Comparison of ENCODE assay signal across 9 cellular contexts in the genomic region with DNA sequence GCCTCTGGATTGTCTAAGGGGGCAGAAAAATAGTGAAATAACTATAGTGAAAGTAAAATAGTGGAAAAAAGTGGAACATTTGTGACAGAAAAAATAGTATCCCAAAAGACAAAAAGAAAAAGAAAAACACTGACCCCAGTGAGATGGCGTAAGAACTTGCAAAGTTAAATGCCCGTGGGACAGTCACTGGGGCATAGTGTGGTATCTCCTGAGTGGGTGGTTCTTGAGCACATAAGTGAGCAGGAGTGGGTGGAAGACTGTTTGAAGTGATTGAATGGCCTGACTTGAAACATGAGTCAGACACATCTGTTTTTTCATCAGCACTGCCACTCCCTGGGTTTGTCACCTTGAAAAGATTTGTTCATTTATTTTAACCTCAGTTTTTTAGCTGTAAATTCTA. TPM values are rescaled to one million over a fixed set of nuclear protein-coding genes. Genes with fewer than 3 reads are reported as not detected.
DNase-seq lines count a peak whose midpoint lies in the region; ATAC-seq and TF ChIP-seq lines count a peak whose summit lies in the region.
"Had no signal": no experiment of that assay in that cellular context is flagged by ENCODE, and none has a peak within 500 bp of the region (broad histone marks: within the 10 kb centered on the region; RNA-seq: fewer than 3 reads in every experiment).

No MANE protein-coding gene starts in this region.

- H2BK15ac ChIP-seq in neuronal stem cell (ENCODE audit: low read length), result no peak overlapping the region

- no peak overlapping the region for H4K8ac ChIP-seq in neuronal stem cell (ENCODE audit: low read depth, low read length)

- H3K4me1 ChIP-seq in neuronal stem cell (ENCODE audit: control insufficient read depth in 2 of 2, insufficient read depth in 1 of 2, low read depth in 1 of 2, low read length in 2 of 2), result no peaks in the 10 kb centered on the region

- no peak overlapping the region for H4K91ac ChIP-seq in neuronal stem cell (ENCODE audit: low read depth, low read length, poor library complexity)

- no peak overlapping the region for H3K14ac ChIP-seq in neuronal stem cell (ENCODE audit: low read length)

- peaks cover 0 to 22% of the 10 kb centered on the region in 2 donors for H3K9me3 ChIP-seq in neuronal stem cell (replicated peaks in 1 of 2; ENCODE audit: control insufficient read depth in 2 of 2, insufficient read depth in 1 of 2, low read depth in 1 of 2, low read length in 2 of 2)

- ATAC-seq in HG02571 (IDR thresholded peaks at IDR 0.05; ENCODE audit: unreplicated experiment), result no peak

- no peak overlapping the region for H2BK120ac ChIP-seq in neuronal stem cell (ENCODE audit: low read depth, low read length)

- H3K4ac ChIP-seq in neuronal stem cell (ENCODE audit: low read length), result no peak overlapping the region

- WGBS in neuronal stem cell (ENCODE audit: extremely low coverage in 2 of 2, insufficient read length in 2 of 2, insufficient replicate concordance in 1 of 2), 2 donors, result no CpG with 5 or more reads among the region's 2 CpGs

- H3K9me3 Mint-ChIP-seq in T-helper 2 cell treated with Interferon-gamma antibody and Interleukin-4, amounts not matched to agents 5 μg/mL and 100 μg/mL, for 36 hours, result peaks cover 15% of the 10 kb centered on the region

- H3K18ac ChIP-seq in neuronal stem cell (ENCODE audit: low read length), result no peak overlapping the region

- no peak overlapping the region for H2AK5ac ChIP-seq in neuronal stem cell (ENCODE audit: low read depth, low read length)

- no peak overlapping the region for H2AFZ ChIP-seq in neuronal stem cell (ENCODE audit: low read length)

- H3K4me3 Mint-ChIP-seq in T-helper 2 cell treated with Interferon-gamma antibody and Interleukin-4, amounts not matched to agents 5 μg/mL and 100 μg/mL, for 36 hours, result peak overlapping the region; percentile 100

- H3K27me3 ChIP-seq in neuronal stem cell (ENCODE audit: control insufficient read depth in 3 of 3, insufficient read depth in 3 of 3, low read depth in 1 of 3, low read length in 3 of 3), result no peaks in the 10 kb centered on the region

- peak overlapping the region; percentile 74 for H3K27ac Mint-ChIP-seq in T-helper 2 cell treated with Interferon-gamma antibody and Interleukin-4, amounts not matched to agents 5 μg/mL and 100 μg/mL, for 36 hours

- H3K4me2 ChIP-seq in neuronal stem cell (ENCODE audit: insufficient read depth, low read length, poor library complexity, severe bottlenecking), result no peak overlapping the region

- in situ Hi-C loops in GM13976 (cut with MboI; ENCODE audit: low sequenced_read_pairs, unreplicated experiment), result no loop called here

- DNase-seq in GM13976 (ENCODE audit: low spot score), result peak; percentile 37
- DNase-seq in T-helper 2 cell treated with Interferon-gamma antibody and Interleukin-4, amounts not matched to agents 5 μg/mL and 100 μg/mL, for 36 hours (ENCODE audit: low spot score), result peak; percentile 55
- peak; percentile 4 to 13 for DNase-seq in erythroblast (lab: John Stamatoyannopoulos, UW)
- DNase-seq in stimulated activated CD4-positive, alpha-beta T cell treated with anti-CD3 and anti-CD28 coated beads, Interleukin-15, amount 100 ng/mL, for 48 hours (ENCODE audit: low read depth in 2 of 2), result peak; percentile 31
- no peak for DNase-seq in GM19238 (ENCODE audit: insufficient read length, low spot score)
- DNase-seq in NK-92 (lab: John Stamatoyannopoulos, UW; ENCODE audit: unreplicated experiment), result no peak
- DNase-seq in neuronal stem cell (ENCODE audit: low spot score), result no peak

- no peak overlapping the region for H3K4me3 ChIP-seq in neuronal stem cell (ENCODE audit: low read length in 2 of 2)
- H3K4me3 ChIP-seq: lung had no signal

- H3K27me3 Mint-ChIP-seq in T-helper 2 cell treated with Interferon-gamma antibody and Interleukin-4, amounts not matched to agents 5 μg/mL and 100 μg/mL, for 36 hours (ENCODE audit: low read depth), result no peaks in the 10 kb centered on the region

- no peak overlapping the region for H3K27ac ChIP-seq in neuronal stem cell (replicated peaks; ENCODE audit: low read length)

- H3K4me1 Mint-ChIP-seq in T-helper 2 cell treated with Interferon-gamma antibody and Interleukin-4, amounts not matched to agents 5 μg/mL and 100 μg/mL, for 36 hours (ENCODE audit: low read depth), result peaks cover 37% of the 10 kb centered on the region

- no peak overlapping the region for H2BK12ac ChIP-seq in neuronal stem cell (ENCODE audit: low read length)

- no peak overlapping the region for H2BK5ac ChIP-seq in neuronal stem cell (ENCODE audit: low read length)

- H3K9ac ChIP-seq in neuronal stem cell (ENCODE audit: low read depth, low read length, poor library complexity), result no peak overlapping the region

- no peaks in the 10 kb centered on the region for H3K79me1 ChIP-seq in neuronal stem cell (ENCODE audit: low read depth, low read length)

- no peak for TF ChIP-seq CTCF in GM13976 (IDR thresholded peaks at IDR 0.05; ENCODE audit: borderline replicate concordance, control extremely low read depth, extremely low read depth, insufficient read depth, missing control alignments)

- TF ChIP-seq POLR2A in erythroblast (IDR thresholded peaks at IDR 0.05; ENCODE audit: low read length), result no peak

- no peak overlapping the region for H3K23ac ChIP-seq in neuronal stem cell (ENCODE audit: low read depth, low read length, poor library complexity)

- H3K36me3 ChIP-seq in neuronal stem cell (replicated peaks in 1 of 2; ENCODE audit: control insufficient read depth in 2 of 2, insufficient read depth in 2 of 2, low read length in 2 of 2), result peaks cover 5 to 58% of the 10 kb centered on the region in 2 donors

- peaks cover 66% of the 10 kb centered on the region for H3K36me3 Mint-ChIP-seq in T-helper 2 cell treated with Interferon-gamma antibody and Interleukin-4, amounts not matched to agents 5 μg/mL and 100 μg/mL, for 36 hours (ENCODE audit: low read depth)

RNA-seq across cellular contexts. Expression of gene ZNF430, which starts 2.5 kb away (rescaled TPM):
- polyA plus RNA-seq in neuronal stem cell (2013, experiment 1 of 2), result 9.8 TPM
- 12.2 TPM for polyA plus RNA-seq in neuronal stem cell (2013, experiment 2 of 2)

RNA-seq across cellular contexts. Expression of gene ZNF714, which starts 59.0 kb away (rescaled TPM):
- 43.8 TPM for polyA plus RNA-seq in neuronal stem cell (2013, experiment 1 of 2)
- 45.5 TPM for polyA plus RNA-seq in neuronal stem cell (2013, experiment 2 of 2)

Comparison
In these comparisons a context has a peak if more than half of its experiments do, and no peak if none do; other contexts are left out.
1. DNase-seq: peak in GM13976 (single experiment), T-helper 2 cell treated with Interferon-gamma antibody and Interleukin-4, amounts not matched to agents 5 μg/mL and 100 μg/mL, for 36 hours (single experiment), erythroblast (2 of 2) and stimulated activated CD4-positive, alpha-beta T cell treated with anti-CD3 and anti-CD28 coated beads, Interleukin-15, amount 100 ng/mL, for 48 hours (2 of 2); none in GM19238 (single experiment), NK-92 (single experiment) and neuronal stem cell (single experiment).